Comparison of ENCODE assay signal across 32 cellular contexts in genomic region chr10:62794306-62794705, GRCh38. TPM values are rescaled to one million over a fixed set of nuclear protein-coding genes. Genes with fewer than 3 reads are reported as not detected.
DNase-seq lines count a peak whose midpoint lies in the region; ATAC-seq and TF ChIP-seq lines count a peak whose summit lies in the region.
"Had no signal": no experiment of that assay in that cellular context is flagged by ENCODE, and none has a peak within 500 bp of the region (broad histone marks: within the 10 kb centered on the region; RNA-seq: fewer than 3 reads in every experiment).

No MANE protein-coding gene starts in this region.

- H3K4me1 ChIP-seq in naive thymus-derived CD4-positive, alpha-beta T cell (ENCODE audit: control insufficient read depth in 2 of 2, insufficient read depth in 2 of 2, low read length in 2 of 2) = no peaks in the 10 kb centered on the region
- no peaks in the 10 kb centered on the region for H3K4me1 ChIP-seq in CD8-positive, alpha-beta memory T cell (ENCODE audit: insufficient read depth, low read length)
- H3K4me1 ChIP-seq: left lung, pancreas, vagina had no signal

- H3K27ac Mint-ChIP-seq in chondrocyte (ENCODE audit: unreplicated experiment) = peak overlapping the region; percentile 84
- no peak overlapping the region for H3K27ac Mint-ChIP-seq in naive thymus-derived CD4-positive, alpha-beta T cell
- H3K27ac Mint-ChIP-seq in CD8-positive, alpha-beta memory T cell = no peak overlapping the region
- H3K27ac Mint-ChIP-seq: activated naive CD4-positive, alpha-beta T cell treated with anti-CD3 and anti-CD28 coated beads, Interleukin-2, amount 50 U/mL, for 24 hours; activated T-helper 17 cell treated with anti-CD3 and anti-CD28 coated beads, Interleukin-2, amount 50 U/mL, for 72 hours; GM23338; mesothelial cell of epicardium; natural killer cell treated with Interleukin-12 subunit alpha and Interleukin-12 subunit beta and Interleukin-15 and Interleukin-18, amount 100 ng/mL, for 72 hours; stimulated activated naive B cell treated with anti-CD40 and anti-IgM and Interleukin-4, amounts not matched to agents 10 μg/mL and 1 μg/mL and 100 μg/mL, for 72 hours had no signal

- no peaks in the 10 kb centered on the region for H3K9me3 Mint-ChIP-seq in chondrocyte (ENCODE audit: low read depth)
- no peaks in the 10 kb centered on the region for H3K9me3 Mint-ChIP-seq in naive thymus-derived CD4-positive, alpha-beta T cell
- H3K9me3 Mint-ChIP-seq in CD8-positive, alpha-beta memory T cell = no peaks in the 10 kb centered on the region
- H3K9me3 Mint-ChIP-seq: activated naive CD4-positive, alpha-beta T cell treated with anti-CD3 and anti-CD28 coated beads, Interleukin-2, amount 50 U/mL, for 24 hours; activated T-helper 17 cell treated with anti-CD3 and anti-CD28 coated beads, Interleukin-2, amount 50 U/mL, for 72 hours; GM23338; mesothelial cell of epicardium; natural killer cell treated with Interleukin-12 subunit alpha and Interleukin-12 subunit beta and Interleukin-15 and Interleukin-18, amount 100 ng/mL, for 72 hours; stimulated activated naive B cell treated with anti-CD40 and anti-IgM and Interleukin-4, amounts not matched to agents 10 μg/mL and 1 μg/mL and 100 μg/mL, for 72 hours had no signal

- H3K36me3 ChIP-seq in MG63 = no peaks in the 10 kb centered on the region
- no peaks in the 10 kb centered on the region for H3K36me3 ChIP-seq in naive thymus-derived CD4-positive, alpha-beta T cell (ENCODE audit: control insufficient read depth in 2 of 3, insufficient read depth in 3 of 3, low read length in 3 of 3)
- no peaks in the 10 kb centered on the region for H3K36me3 ChIP-seq in CD8-positive, alpha-beta memory T cell (ENCODE audit: insufficient read depth, low read length)
- H3K36me3 ChIP-seq: heart left ventricle, left lung, pancreas, vagina had no signal

- no peak for TF ChIP-seq CTCF in chondrocyte (IDR thresholded peaks at IDR 0.05)

- POLR2A ChIA-PET in naive thymus-derived CD4-positive, alpha-beta T cell (lab: Charles Lee) = no interaction called here
- POLR2A ChIA-PET in CD8-positive, alpha-beta memory T cell (lab: Charles Lee) = interaction anchor here (0.6 kb wide), 1 partner anchor 109 kb away, joined by 3 read pairs; no protein-coding TSS in a partner anchor

- no peak overlapping the region for H3K4me3 Mint-ChIP-seq in chondrocyte (ENCODE audit: unreplicated experiment)
- no peak overlapping the region for H3K4me3 Mint-ChIP-seq in naive thymus-derived CD4-positive, alpha-beta T cell
- no peak overlapping the region for H3K4me3 Mint-ChIP-seq in CD8-positive, alpha-beta memory T cell
- H3K4me3 Mint-ChIP-seq: activated naive CD4-positive, alpha-beta T cell treated with anti-CD3 and anti-CD28 coated beads, Interleukin-2, amount 50 U/mL, for 24 hours; activated T-helper 17 cell treated with anti-CD3 and anti-CD28 coated beads, Interleukin-2, amount 50 U/mL, for 72 hours; GM23338; mesothelial cell of epicardium; natural killer cell treated with Interleukin-12 subunit alpha and Interleukin-12 subunit beta and Interleukin-15 and Interleukin-18, amount 100 ng/mL, for 72 hours; stimulated activated naive B cell treated with anti-CD40 and anti-IgM and Interleukin-4, amounts not matched to agents 10 μg/mL and 1 μg/mL and 100 μg/mL, for 72 hours had no signal

- CTCF ChIA-PET in naive thymus-derived CD4-positive, alpha-beta T cell (lab: Charles Lee) = no interaction called here
- CTCF ChIA-PET in CD8-positive, alpha-beta memory T cell (lab: Charles Lee) = no interaction called here

- no peak for ATAC-seq in naive thymus-derived CD4-positive, alpha-beta T cell
- ATAC-seq: activated T-helper 17 cell treated with anti-CD3 and anti-CD28 coated beads, Interleukin-2, amount 50 U/mL, for 72 hours; GM23338; left lung; natural killer cell treated with Interleukin-12 subunit alpha and Interleukin-12 subunit beta and Interleukin-15 and Interleukin-18, amount 100 ng/mL, for 72 hours; pancreas; stimulated activated naive B cell treated with anti-CD40 and anti-IgM and Interleukin-4, amounts not matched to agents 10 μg/mL and 1 μg/mL and 100 μg/mL, for 72 hours had no signal

- H3K36me3 Mint-ChIP-seq in chondrocyte (ENCODE audit: low read depth) = no peaks in the 10 kb centered on the region
- H3K36me3 Mint-ChIP-seq in naive thymus-derived CD4-positive, alpha-beta T cell = peaks cover 0 to 2% (median 0%) of the 10 kb centered on the region in 5 donors
- no peaks in the 10 kb centered on the region for H3K36me3 Mint-ChIP-seq in CD8-positive, alpha-beta memory T cell
- H3K36me3 Mint-ChIP-seq: activated naive CD4-positive, alpha-beta T cell treated with anti-CD3 and anti-CD28 coated beads, Interleukin-2, amount 50 U/mL, for 24 hours; mesothelial cell of epicardium; natural killer cell treated with Interleukin-12 subunit alpha and Interleukin-12 subunit beta and Interleukin-15 and Interleukin-18, amount 100 ng/mL, for 72 hours; stimulated activated naive B cell treated with anti-CD40 and anti-IgM and Interleukin-4, amounts not matched to agents 10 μg/mL and 1 μg/mL and 100 μg/mL, for 72 hours had no signal

- no peak overlapping the region for H3K4me3 ChIP-seq in MG63
- no peak overlapping the region for H3K4me3 ChIP-seq in naive thymus-derived CD4-positive, alpha-beta T cell (ENCODE audit: low read length)
- no peak overlapping the region for H3K4me3 ChIP-seq in CD8-positive, alpha-beta memory T cell (ENCODE audit: low read length)
- H3K4me3 ChIP-seq: GM23338, heart left ventricle, left lung, pancreas, testis, vagina had no signal

- intact Hi-C loops in naive thymus-derived CD4-positive, alpha-beta T cell (cut with micrococcal nuclease) = no loop called here

- H3K27me3 ChIP-seq in MG63 = no peaks in the 10 kb centered on the region
- H3K27me3 ChIP-seq in naive thymus-derived CD4-positive, alpha-beta T cell (ENCODE audit: control insufficient read depth in 2 of 2, insufficient read depth in 2 of 2, low read length in 2 of 2) = no peaks in the 10 kb centered on the region
- no peaks in the 10 kb centered on the region for H3K27me3 ChIP-seq in CD8-positive, alpha-beta memory T cell (ENCODE audit: insufficient read depth, low read length, poor library complexity, severe bottlenecking)
- H3K27me3 ChIP-seq: pancreas, testis, vagina had no signal

- DNase-seq in Caki2 (ENCODE audit: low read depth) (peak; percentile 85), MG63 (peak; percentile 87), chondrocyte (ENCODE audit: low spot score) (no peak), myocyte (ENCODE audit: low read depth) (peak; percentile 68), NOMO-1 treated with DMSO at 0.1 percent for 48 hours (lab: John Stamatoyannopoulos, UW; ENCODE audit: unreplicated experiment) (no peak)
- DNase-seq in stimulated activated CD4-positive, alpha-beta T cell treated with anti-CD3 and anti-CD28 coated beads, Interleukin-2, amount 100 ng/mL, for 48 hours = no peak
- no peak for DNase-seq in naive thymus-derived CD4-positive, alpha-beta T cell
- no peak for DNase-seq in CD8-positive, alpha-beta memory T cell
- DNase-seq: activated CD4-positive, alpha-beta T cell treated with anti-CD3 and anti-CD28 coated beads, Interleukin-2, amount 50 U/mL, for 48 hours; activated CD4-positive, CD25-positive, alpha-beta regulatory T cell; activated CD8-positive, alpha-beta memory T cell treated with anti-CD3 and anti-CD28 coated beads, Interleukin-2, amount 50 U/mL, for 48 hours; aorta; caudate nucleus; heart left ventricle; left lung; NCI-H1092; NCI-H187 treated with DMSO at 0.1 percent for 48 hours; NCI-H748 treated with DMSO at 0.1 percent for 48 hours; pancreas; Right ventricle myocardium superior; stimulated activated CD4-positive, alpha-beta T cell treated with anti-CD3 and anti-CD28 coated beads, Interleukin-4, amount 100 ng/mL, for 24 hours; stimulated activated naive B cell treated with anti-CD40 and anti-IgM and Interleukin-4, amounts not matched to agents 10 μg/mL and 1 μg/mL and 100 μg/mL, for 72 hours; T1000; testis had no signal

- H3K9me3 ChIP-seq in MG63 = no peaks in the 10 kb centered on the region
- no peaks in the 10 kb centered on the region for H3K9me3 ChIP-seq in naive thymus-derived CD4-positive, alpha-beta T cell (ENCODE audit: control insufficient read depth in 2 of 3, low read length in 3 of 3)
- H3K9me3 ChIP-seq in CD8-positive, alpha-beta memory T cell (ENCODE audit: low read length) = no peaks in the 10 kb centered on the region
- H3K9me3 ChIP-seq: heart left ventricle, left lung, pancreas, testis, vagina had no signal

- H3K4me1 Mint-ChIP-seq in chondrocyte (ENCODE audit: low read depth) = peaks cover 66% of the 10 kb centered on the region
- H3K4me1 Mint-ChIP-seq in naive thymus-derived CD4-positive, alpha-beta T cell = no peaks in the 10 kb centered on the region
- H3K4me1 Mint-ChIP-seq in CD8-positive, alpha-beta memory T cell = no peaks in the 10 kb centered on the region
- H3K4me1 Mint-ChIP-seq: activated naive CD4-positive, alpha-beta T cell treated with anti-CD3 and anti-CD28 coated beads, Interleukin-2, amount 50 U/mL, for 24 hours; activated T-helper 17 cell treated with anti-CD3 and anti-CD28 coated beads, Interleukin-2, amount 50 U/mL, for 72 hours had no signal

- H3K27ac ChIP-seq in naive thymus-derived CD4-positive, alpha-beta T cell (ENCODE audit: low read depth, low read length) = no peak overlapping the region
- no peak overlapping the region for H3K27ac ChIP-seq in CD8-positive, alpha-beta memory T cell (ENCODE audit: low read depth, low read length)
- H3K27ac ChIP-seq: C4-2B, left lung, pancreas, vagina had no signal

- no peaks in the 10 kb centered on the region for H3K27me3 Mint-ChIP-seq in chondrocyte (ENCODE audit: low read depth)
- H3K27me3 Mint-ChIP-seq in naive thymus-derived CD4-positive, alpha-beta T cell = peaks cover 19 to 69% (median 37%) of the 10 kb centered on the region in 5 donors
- H3K27me3 Mint-ChIP-seq in CD8-positive, alpha-beta memory T cell = peaks cover 16 to 38% of the 10 kb centered on the region in 2 donors

- in situ Hi-C loops in Caki2 (cut with HindIII; ENCODE audit: low pct_unique_long_range_greater_than_20kb, low sequenced_read_pairs) = no loop called here

RNA-seq across cellular contexts. Expression of gene ADO, which starts 10.2 kb away (rescaled TPM):
- total RNA-seq in Caki2 (2014; rRNA removed; shearing (Covaris generic); ENCODE audit: low replicate concordance) = 48.4 and 50.6 TPM in 2 replicates
- 20.2 and 20.8 TPM in 2 replicates for total RNA-seq in MG63 (2014; rRNA removed; shearing (Covaris generic); ENCODE audit: low replicate concordance)
- 27.8 to 35.8 TPM (median 29.1 TPM) in 3 replicates for total RNA-seq in chondrocyte
- 34.5 and 34.9 TPM in 2 replicates for total RNA-seq in myocyte
- polyA plus RNA-seq in myocyte (2012) = 26.5 TPM
- total RNA-seq in naive thymus-derived CD4-positive, alpha-beta T cell = 10 to 100 TPM in 4 of 5 experiments, 1 to 10 TPM in 1; 9.8 to 21.3 (median 15.6) TPM
- polyA plus RNA-seq in naive thymus-derived CD4-positive, alpha-beta T cell = 1 to 10 TPM; 2.0 to 2.3 TPM
- total RNA-seq in CD8-positive, alpha-beta memory T cell = 10 to 100 TPM; 38.4 to 39.4 TPM
- 2.8 TPM for polyA plus RNA-seq in CD8-positive, alpha-beta memory T cell

RNA-seq across cellular contexts. Expression of gene EGR2, which starts 21.9 kb away (rescaled TPM):
- 0.03 TPM in 1 of 2 replicates, not detected in the other for total RNA-seq in Caki2 (2014; rRNA removed; shearing (Covaris generic); ENCODE audit: low replicate concordance)
- total RNA-seq in MG63 (2014; rRNA removed; shearing (Covaris generic); ENCODE audit: low replicate concordance) = 0.56 TPM in 1 of 2 replicates, not detected in the other
- total RNA-seq in chondrocyte = 11.7 to 17.8 TPM (median 11.9 TPM) in 3 replicates
- 2.3 and 5.3 TPM in 2 replicates for total RNA-seq in myocyte
- polyA plus RNA-seq in myocyte (2012) = 41.6 TPM
- total RNA-seq in naive thymus-derived CD4-positive, alpha-beta T cell = 10 to 100 TPM in 2 of 5 experiments, 1 to 10 TPM in 1, under 1 TPM in 2; 0.46 to 14.2 (median 2.7) TPM
- under 1 TPM in 1 of 2 donors, not detected in 1; 0.15 TPM for polyA plus RNA-seq in naive thymus-derived CD4-positive, alpha-beta T cell
- 10 to 100 TPM; 87.8 to 89.9 TPM for total RNA-seq in CD8-positive, alpha-beta memory T cell
- not detected for polyA plus RNA-seq in CD8-positive, alpha-beta memory T cell
- total RNA-seq: dermis microvascular lymphatic vessel endothelial cell had no signal

Comparison
In these comparisons a context has a peak if more than half of its experiments do, and no peak if none do; other contexts are left out.
1. DNase-seq: peak in Caki2 (single experiment), MG63 (single experiment) and myocyte (single experiment); none in chondrocyte (single experiment), stimulated activated CD4-positive, alpha-beta T cell treated with anti-CD3 and anti-CD28 coated beads, Interleukin-2, amount 100 ng/mL, for 48 hours (0 of 2), naive thymus-derived CD4-positive, alpha-beta T cell (0 of 9), NOMO-1 treated with DMSO at 0.1 percent for 48 hours (single experiment) and CD8-positive, alpha-beta memory T cell (0 of 5).